12 cellular contexts compared by ENCODE assay signal in the genomic region with DNA sequence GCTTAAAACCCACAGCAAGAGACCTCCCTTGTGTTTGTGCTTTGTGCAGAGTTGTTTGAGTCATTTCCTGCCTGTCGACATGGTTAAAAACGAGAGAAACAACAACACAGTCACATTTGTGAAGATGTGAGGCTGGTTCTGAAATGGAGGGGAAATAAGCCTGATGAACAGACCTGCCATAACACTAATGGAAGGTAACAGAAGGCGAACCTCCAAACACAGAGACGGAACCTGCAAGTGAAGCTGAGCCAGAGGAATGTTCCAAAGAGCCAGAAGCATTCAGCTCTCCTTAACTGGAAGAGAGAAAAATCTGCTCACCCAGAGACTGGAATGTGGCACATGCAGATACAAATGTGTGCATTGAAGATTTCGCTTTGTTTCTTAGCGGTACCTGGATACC. TPM values are rescaled to one million over a fixed set of nuclear protein-coding genes. Genes with fewer than 3 reads are reported as not detected.
DNase-seq lines count a peak whose midpoint lies in the region; ATAC-seq and TF ChIP-seq lines count a peak whose summit lies in the region.
"Had no signal": no experiment of that assay in that cellular context is flagged by ENCODE, and none has a peak within 500 bp of the region (broad histone marks: within the 10 kb centered on the region; RNA-seq: fewer than 3 reads in every experiment).

No MANE protein-coding gene starts in this region.

- no peaks in the 10 kb centered on the region for H3K36me3 Mint-ChIP-seq in activated T-cell treated with anti-CD3 and anti-CD28 coated beads, Interleukin-2, amount 50 U/mL, for 72 hours (ENCODE audit: insufficient read depth in 2 of 2)
- no peaks in the 10 kb centered on the region for H3K36me3 Mint-ChIP-seq in activated T-cell treated with anti-CD3 and anti-CD28 coated beads, Interleukin-2, amount 50 U/mL, for 4 hours (ENCODE audit: insufficient read depth)
- peaks cover 33% of the 10 kb centered on the region for H3K36me3 Mint-ChIP-seq in brain

- TF ChIP-seq CTCF in brain (conservative IDR thresholded peaks at IDR 0.05) = no peak
- no peak for TF ChIP-seq CTCF in thoracic aorta (IDR thresholded peaks at IDR 0.05)
- no peak for TF ChIP-seq CTCF in BE2C (IDR thresholded peaks at IDR 0.05; ENCODE audit: low read depth, low read length)

- H3K27ac ChIP-seq in thoracic aorta = peak overlapping the region; percentile 61 to 64
- H3K27ac ChIP-seq: colonic mucosa, uterus had no signal

- no peaks in the 10 kb centered on the region for H3K9me3 ChIP-seq in thoracic aorta
- no peaks in the 10 kb centered on the region for H3K9me3 ChIP-seq in BE2C
- H3K9me3 ChIP-seq: colonic mucosa, uterus had no signal

- H3K4me1 ChIP-seq in thoracic aorta (ENCODE audit: control insufficient read depth in 1 of 2, low read depth in 2 of 2) = peaks cover 8 to 33% of the 10 kb centered on the region in 2 donors
- H3K4me1 ChIP-seq in BE2C = no peaks in the 10 kb centered on the region
- H3K4me1 ChIP-seq: uterus had no signal

- H3K27me3 Mint-ChIP-seq in activated T-cell treated with anti-CD3 and anti-CD28 coated beads, Interleukin-2, amount 50 U/mL, for 72 hours (ENCODE audit: low read depth) = no peaks in the 10 kb centered on the region
- H3K27me3 Mint-ChIP-seq in activated T-cell treated with anti-CD3 and anti-CD28 coated beads, Interleukin-2, amount 50 U/mL, for 4 hours (ENCODE audit: low read depth) = no peaks in the 10 kb centered on the region
- H3K27me3 Mint-ChIP-seq in brain = no peaks in the 10 kb centered on the region

- H3K27me3 ChIP-seq in thoracic aorta (replicated peaks; ENCODE audit: insufficient read depth) (no peaks in the 10 kb centered on the region), BE2C (no peaks in the 10 kb centered on the region)
- H3K27me3 ChIP-seq: colonic mucosa, uterus had no signal

- peak overlapping the region; percentile 63 for H3K4me3 ChIP-seq in thoracic aorta
- no peak overlapping the region for H3K4me3 ChIP-seq in BE2C (ENCODE audit: low read depth, low read length)
- H3K4me3 ChIP-seq: colonic mucosa, uterus had no signal

- no peak overlapping the region for H3K4me3 Mint-ChIP-seq in activated T-cell treated with anti-CD3 and anti-CD28 coated beads, Interleukin-2, amount 50 U/mL, for 72 hours
- H3K4me3 Mint-ChIP-seq in activated T-cell treated with anti-CD3 and anti-CD28 coated beads, Interleukin-2, amount 50 U/mL, for 4 hours = no peak overlapping the region
- H3K4me3 Mint-ChIP-seq in brain = no peak overlapping the region

- peaks cover 12% of the 10 kb centered on the region for H3K4me1 Mint-ChIP-seq in activated T-cell treated with anti-CD3 and anti-CD28 coated beads, Interleukin-2, amount 50 U/mL, for 72 hours (ENCODE audit: low read depth)
- H3K4me1 Mint-ChIP-seq in activated T-cell treated with anti-CD3 and anti-CD28 coated beads, Interleukin-2, amount 50 U/mL, for 4 hours (ENCODE audit: low read depth) = peaks cover 2% of the 10 kb centered on the region
- no peaks in the 10 kb centered on the region for H3K4me1 Mint-ChIP-seq in brain

- H3K36me3 ChIP-seq in thoracic aorta = no peaks in the 10 kb centered on the region
- H3K36me3 ChIP-seq in BE2C = no peaks in the 10 kb centered on the region
- H3K36me3 ChIP-seq: colonic mucosa, uterus had no signal

- peak; percentile 54 to 72 for ATAC-seq in activated T-cell treated with anti-CD3 and anti-CD28 coated beads, Interleukin-2, amount 50 U/mL, for 72 hours (replicated peaks in 1 of 2)
- ATAC-seq in activated T-cell treated with anti-CD3 and anti-CD28 coated beads, Interleukin-2, amount 50 U/mL, for 4 hours = no peak
- ATAC-seq in thoracic aorta (ENCODE audit: insufficient number of reproducible peaks, low FRiP score, low read depth) = no peak

- DNase-seq in activated T-cell treated with anti-CD3 and anti-CD28 coated beads, Interleukin-2, amount 50 U/mL, for 72 hours = no peak
- DNase-seq in activated T-cell treated with anti-CD3 and anti-CD28 coated beads, Interleukin-2, amount 50 U/mL, for 4 hours = no peak
- DNase-seq in glomerular endothelial cell (ENCODE audit: extremely low read depth, low read depth, low spot score) (peak; percentile 36), thoracic aorta (ENCODE audit: low spot score) (no peak), SHP77 (lab: John Stamatoyannopoulos, UW) (no peak), BE2C (no peak)
- no peak for DNase-seq in stimulated activated CD8-positive, alpha-beta memory T cell treated with anti-CD3 and anti-CD28 coated beads, Interleukin-4, amount 100 ng/mL, for 48 hours
- DNase-seq: colonic mucosa, occipital lobe, SW 1271, uterus had no signal

- H3K9me3 Mint-ChIP-seq in activated T-cell treated with anti-CD3 and anti-CD28 coated beads, Interleukin-2, amount 50 U/mL, for 72 hours = no peaks in the 10 kb centered on the region
- H3K9me3 Mint-ChIP-seq in activated T-cell treated with anti-CD3 and anti-CD28 coated beads, Interleukin-2, amount 50 U/mL, for 4 hours = no peaks in the 10 kb centered on the region
- no peaks in the 10 kb centered on the region for H3K9me3 Mint-ChIP-seq in brain

- H3K27ac Mint-ChIP-seq in activated T-cell treated with anti-CD3 and anti-CD28 coated beads, Interleukin-2, amount 50 U/mL, for 72 hours = no peak overlapping the region
- H3K27ac Mint-ChIP-seq in brain = peak overlapping the region; percentile 32 to 66 (median 50)

RNA-seq across cellular contexts. Expression of gene RAVER2, which starts 53.2 kb away (rescaled TPM):
- 1 to 10 TPM; 2.7 to 3.0 TPM for total RNA-seq in activated T-cell treated with anti-CD3 and anti-CD28 coated beads, Interleukin-2, amount 50 U/mL, for 72 hours
- total RNA-seq in activated T-cell treated with anti-CD3 and anti-CD28 coated beads, Interleukin-2, amount 50 U/mL, for 4 hours = 1 to 10 TPM; 1.2 to 1.8 (median 1.3) TPM
- polyA plus RNA-seq in brain (ENCODE audit: insufficient read depth, low read depth, low replicate concordance) = 10.3 TPM
- total RNA-seq in glomerular endothelial cell = 8.3 and 9.8 TPM in 2 replicates
- 10 to 100 TPM; 17.2 to 18.3 TPM for total RNA-seq in thoracic aorta
- 4.4 TPM for polyA plus RNA-seq in BE2C (2012; ENCODE audit: insufficient read depth, insufficient read length, low read depth)

Comparison
In these comparisons a context has a peak if more than half of its experiments do, and no peak if none do; other contexts are left out.
1. ATAC-seq: peak in activated T-cell treated with anti-CD3 and anti-CD28 coated beads, Interleukin-2, amount 50 U/mL, for 72 hours (2 of 2); none in activated T-cell treated with anti-CD3 and anti-CD28 coated beads, Interleukin-2, amount 50 U/mL, for 4 hours (0 of 2) and thoracic aorta (single experiment).